ENCODE assay signal across 11 cellular contexts in the genomic region with DNA sequence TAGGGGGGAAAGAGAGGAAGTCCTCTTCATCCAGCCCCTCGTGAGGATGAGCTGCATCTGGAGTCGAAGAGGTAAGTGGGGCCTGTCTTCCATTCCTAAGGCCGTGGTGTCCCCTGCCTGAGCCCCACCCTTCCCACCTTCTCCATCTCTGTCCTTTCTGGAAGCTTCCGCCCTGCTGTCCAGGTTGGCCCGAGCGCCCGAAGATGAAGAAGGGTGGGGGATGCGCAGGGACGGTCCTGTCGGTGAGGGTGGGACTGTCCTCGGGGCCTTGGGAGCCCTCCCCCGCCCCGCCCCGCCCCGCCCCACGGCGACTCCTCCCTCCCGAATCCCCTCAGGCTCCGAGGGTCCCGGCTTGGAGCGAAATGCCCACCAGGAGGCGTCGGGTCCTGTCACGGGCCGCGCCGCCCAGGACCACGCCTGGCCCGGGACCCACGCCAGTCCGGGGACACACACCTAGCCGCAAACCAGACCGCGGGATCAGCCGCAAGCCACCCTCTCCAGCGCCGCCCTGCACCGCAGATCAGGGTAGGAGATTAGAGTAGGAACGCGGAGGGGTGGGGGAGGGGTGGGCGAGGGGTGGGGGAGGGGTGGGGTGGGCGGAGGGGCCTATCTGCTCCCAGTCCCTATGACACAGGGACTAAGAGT. TPM values are rescaled to one million over a fixed set of nuclear protein-coding genes. Genes with fewer than 3 reads are reported as not detected.
DNase-seq lines count a peak whose midpoint lies in the region; ATAC-seq and TF ChIP-seq lines count a peak whose summit lies in the region.
"Had no signal": no experiment of that assay in that cellular context is flagged by ENCODE, and none has a peak within 500 bp of the region (broad histone marks: within the 10 kb centered on the region; RNA-seq: fewer than 3 reads in every experiment).

No MANE protein-coding gene starts in this region.

- H3K4me1 Mint-ChIP-seq in activated CD8-positive, alpha-beta T cell treated with anti-CD3 and anti-CD28 coated beads for 36 hours (ENCODE audit: low read depth): no peaks in the 10 kb centered on the region

- H3K4me3 ChIP-seq in retinal pigment epithelial cell (ENCODE audit: low read length): peak overlapping the region; percentile 34
- H3K4me3 ChIP-seq: GM12878 had no signal

- no peak for ATAC-seq in activated CD8-positive, alpha-beta T cell treated with anti-CD3 and anti-CD28 coated beads for 36 hours
- peak; percentile 27 for ATAC-seq in left ventricle myocardium superior
- no peak for ATAC-seq in HG02970 (IDR thresholded peaks at IDR 0.05; ENCODE audit: low FRiP score, unreplicated experiment)
- ATAC-seq: GM12878 had no signal

- H3K9me3 Mint-ChIP-seq in activated CD8-positive, alpha-beta T cell treated with anti-CD3 and anti-CD28 coated beads for 36 hours: no peaks in the 10 kb centered on the region

- peaks cover 42% of the 10 kb centered on the region for H3K27me3 Mint-ChIP-seq in activated CD8-positive, alpha-beta T cell treated with anti-CD3 and anti-CD28 coated beads for 36 hours

- TF ChIP-seq CTCF in activated CD8-positive, alpha-beta T cell treated with anti-CD3 and anti-CD28 coated beads for 36 hours (IDR thresholded peaks at IDR 0.05): no peak
- peak; percentile 30 for TF ChIP-seq CTCF in retinal pigment epithelial cell (conservative IDR thresholded peaks at IDR 0.05; ENCODE audit: low read depth, low read length)

- DNase-seq in ELR (ENCODE audit: low read depth) (peak; percentile 30), left ventricle myocardium superior (peak; percentile 62), retinal pigment epithelial cell (ENCODE audit: low read depth) (no peak), LoVo (ENCODE audit: low spot score) (no peak), NCI-H187 (lab: John Stamatoyannopoulos, UW) (no peak)
- peak; percentile 5 for DNase-seq in activated CD8-positive, alpha-beta T cell treated with anti-CD3 and anti-CD28 coated beads for 36 hours
- DNase-seq in stimulated activated CD8-positive, alpha-beta memory T cell treated with anti-CD3 and anti-CD28 coated beads, Interleukin-4, amount 100 ng/mL, for 48 hours: no peak

- no peak overlapping the region for H3K27ac Mint-ChIP-seq in activated CD8-positive, alpha-beta T cell treated with anti-CD3 and anti-CD28 coated beads for 36 hours

- CTCF ChIA-PET in activated CD8-positive, alpha-beta T cell treated with anti-CD3 and anti-CD28 coated beads for 36 hours (lab: Charles Lee): interaction anchor here (1.0 kb wide), 1 partner anchor 14 kb away, joined by 4 read pairs; no protein-coding TSS in a partner anchor

- no peak overlapping the region for H3K4me3 Mint-ChIP-seq in activated CD8-positive, alpha-beta T cell treated with anti-CD3 and anti-CD28 coated beads for 36 hours

- intact Hi-C loops in activated CD8-positive, alpha-beta T cell treated with anti-CD3 and anti-CD28 coated beads for 36 hours (cut with micrococcal nuclease): no loop called here
- intact Hi-C loops in left ventricle myocardium superior (cut with micrococcal nuclease): no loop called here

- POLR2A ChIA-PET in activated CD8-positive, alpha-beta T cell treated with anti-CD3 and anti-CD28 coated beads for 36 hours (lab: Charles Lee): no interaction called here

- H3K36me3 Mint-ChIP-seq in activated CD8-positive, alpha-beta T cell treated with anti-CD3 and anti-CD28 coated beads for 36 hours (ENCODE audit: low read depth): no peaks in the 10 kb centered on the region

RNA-seq across cellular contexts. Expression of gene GPRIN2, which starts 15.3 kb away (rescaled TPM):
- not detected for total RNA-seq in activated CD8-positive, alpha-beta T cell treated with anti-CD3 and anti-CD28 coated beads for 36 hours
- not detected for total RNA-seq in left ventricle myocardium superior
- total RNA-seq: fibroblast of lung, NCI-H460 had no signal

RNA-seq across cellular contexts. Expression of gene SYT15, which starts 37.8 kb away (rescaled TPM):
- under 1 TPM; 0.59 to 0.98 TPM for total RNA-seq in activated CD8-positive, alpha-beta T cell treated with anti-CD3 and anti-CD28 coated beads for 36 hours
- total RNA-seq in left ventricle myocardium superior: 3.6 TPM

Comparison
In these comparisons a context has a peak if more than half of its experiments do, and no peak if none do; other contexts are left out.
1. DNase-seq: peak in ELR (single experiment), activated CD8-positive, alpha-beta T cell treated with anti-CD3 and anti-CD28 coated beads for 36 hours (single experiment) and left ventricle myocardium superior (single experiment); none in retinal pigment epithelial cell (single experiment), stimulated activated CD8-positive, alpha-beta memory T cell treated with anti-CD3 and anti-CD28 coated beads, Interleukin-4, amount 100 ng/mL, for 48 hours (single experiment), LoVo (single experiment) and NCI-H187 (0 of 2).